In the genomic region with DNA sequence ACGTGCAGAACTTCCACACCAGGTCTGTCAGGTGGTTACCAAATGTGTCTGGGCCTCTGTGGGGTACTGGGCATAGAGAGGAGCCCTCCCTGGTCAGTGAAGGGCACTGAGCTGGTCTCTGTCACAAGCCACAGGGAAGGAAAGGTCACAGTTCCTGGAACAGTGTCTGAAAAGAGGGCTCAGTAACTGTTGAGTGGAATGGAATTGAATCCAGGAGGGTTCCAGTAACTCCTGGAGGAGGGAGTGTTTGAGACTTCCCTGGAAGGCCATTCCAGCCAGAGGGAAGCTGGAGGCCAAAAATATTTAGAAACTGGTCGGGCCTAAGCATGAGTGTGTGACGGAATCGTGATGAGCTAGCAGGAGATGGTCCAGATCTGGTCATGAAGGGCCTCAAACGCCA, we compare ENCODE assay signal across 30 cellular contexts. TPM values are rescaled to one million over a fixed set of nuclear protein-coding genes. Genes with fewer than 3 reads are reported as not detected.
"Had no signal": no experiment of that assay in that cellular context is flagged by ENCODE, and none has a peak within 500 bp of the region (broad histone marks: within the 10 kb centered on the region; RNA-seq: fewer than 3 reads in every experiment).

No MANE protein-coding gene starts in this region.

- H3K4me1 Mint-ChIP-seq: mesothelial cell of epicardium had no signal

- DNase-seq: colonic mucosa; cortex of kidney; effector CD8-positive, alpha-beta T cell; effector memory CD8-positive, alpha-beta T cell; erythroblast; esophagus squamous epithelium; foreskin fibroblast; foreskin melanocyte; gastrocnemius medialis; glutamatergic neuron; head of caudate nucleus; heart right ventricle; hippocampal formation; left cardiac atrium; left ventricle myocardium superior; lower lobe of right lung; mesenchymal stem cell; mucosa of descending colon; naive B cell had no signal

- ATAC-seq: effector memory CD8-positive, alpha-beta T cell; esophagus mucosa; gastrocnemius medialis; heart right ventricle; left cardiac atrium; left lung; left ventricle myocardium superior; lower lobe of right lung; mucosa of descending colon had no signal

- H3K9me3 ChIP-seq: colonic mucosa, esophagus squamous epithelium, gastrocnemius medialis, heart right ventricle, left lung, lower lobe of right lung, mucosa of descending colon had no signal

- H3K27ac Mint-ChIP-seq: dendritic cell treated with granulocyte-macrophage colony-stimulating factor and Interleukin-4, amounts not matched to agents 40 ng/mL and 50 ng/mL, for 4 days; effector memory CD8-positive, alpha-beta T cell; mesothelial cell of epicardium had no signal

- H3K4me3 Mint-ChIP-seq: dendritic cell treated with granulocyte-macrophage colony-stimulating factor and Interleukin-4, amounts not matched to agents 40 ng/mL and 50 ng/mL, for 4 days; effector memory CD8-positive, alpha-beta T cell; mesothelial cell of epicardium; naive B cell had no signal

- H3K9me3 Mint-ChIP-seq: dendritic cell treated with granulocyte-macrophage colony-stimulating factor and Interleukin-4, amounts not matched to agents 40 ng/mL and 50 ng/mL, for 4 days; effector memory CD8-positive, alpha-beta T cell; mesothelial cell of epicardium; naive B cell had no signal

- H3K27me3 ChIP-seq: colonic mucosa had no signal

- H3K36me3 Mint-ChIP-seq: mesothelial cell of epicardium, naive B cell had no signal

- H3K36me3 ChIP-seq: colonic mucosa, esophagus squamous epithelium, gastrocnemius medialis, heart right ventricle, left lung, lower lobe of right lung had no signal

- H3K27ac ChIP-seq: colonic mucosa, epithelial cell of prostate, esophagus squamous epithelium, heart right ventricle, left lung, lower lobe of right lung had no signal

- H3K4me3 ChIP-seq: colonic mucosa, esophagus squamous epithelium, gastrocnemius medialis, heart right ventricle, left lung, lower lobe of right lung, mucosa of descending colon had no signal

- H3K4me1 ChIP-seq: colonic mucosa had no signal

RNA-seq across cellular contexts. Expression of a gene that starts 7.9 kb away (rescaled TPM):
- total RNA-seq: esophagus squamous epithelium, glomerular endothelial cell, kidney epithelial cell, left ventricle myocardium superior, lower leg skin, lung microvascular endothelial cell had no signal
- polyA plus RNA-seq: keratinocyte had no signal

RNA-seq across cellular contexts. Expression of a gene that starts 13.8 kb away (rescaled TPM):
- total RNA-seq: mesothelial cell of epicardium had no signal

RNA-seq across cellular contexts. Expression of a gene that starts 38.3 kb away (rescaled TPM):
- total RNA-seq: mesenteric fat pad had no signal
